In the genomic region with DNA sequence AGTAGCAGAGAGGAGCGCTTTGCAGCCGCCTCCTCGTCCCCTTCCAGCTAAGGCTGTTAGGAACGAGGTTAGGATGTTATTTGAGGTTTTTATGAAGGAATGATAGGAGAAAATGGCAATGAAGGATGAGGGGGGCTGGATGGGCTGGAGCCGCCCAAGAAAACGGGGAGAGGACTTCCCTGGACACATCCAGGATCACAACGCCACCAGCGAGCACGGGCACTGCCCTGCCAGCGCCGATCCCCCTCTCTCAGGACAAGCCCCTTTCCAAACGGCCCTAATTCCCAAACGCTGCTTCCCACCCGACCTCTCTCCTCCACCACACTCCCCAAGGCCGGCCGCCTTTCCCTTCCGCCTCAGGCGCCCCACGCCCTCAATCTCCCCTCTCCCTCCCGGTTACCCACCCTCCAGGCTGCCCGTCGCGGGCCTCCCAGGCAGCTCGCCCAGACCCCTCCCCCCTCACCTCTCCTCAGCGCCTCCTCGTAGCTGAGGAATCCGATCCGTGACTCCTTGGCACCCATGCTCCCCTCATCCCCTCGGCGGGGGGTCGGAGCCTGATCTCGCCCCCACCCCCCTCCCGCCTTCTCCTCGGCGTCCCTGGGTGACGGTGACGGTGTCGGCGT, we compare ENCODE assay signal across 8 cellular contexts. TPM values are rescaled to one million over a fixed set of nuclear protein-coding genes. Genes with fewer than 3 reads are reported as not detected.
A peak's percentile ranks its signal among the peaks of the same experiment; 100 is the strongest.
DNase-seq lines count a peak whose midpoint lies in the region; ATAC-seq and TF ChIP-seq lines count a peak whose summit lies in the region.

No MANE protein-coding gene starts in this region.

- no peak for TF ChIP-seq CTCF in nephron progenitor cell (IDR thresholded peaks at IDR 0.05)

- TF ChIP-seq POLR2A in erythroblast (IDR thresholded peaks at IDR 0.05; ENCODE audit: low read length), result no peak

- H3K36me3 Mint-ChIP-seq in activated T-cell treated with anti-CD3 and anti-CD28 coated beads, Interleukin-2, amount 50 U/mL, for 24 hours (ENCODE audit: low read depth), result peaks cover 17% of the 10 kb centered on the region
- H3K36me3 Mint-ChIP-seq in nephron progenitor cell (ENCODE audit: low read depth), result no peaks in the 10 kb centered on the region

- WGBS in esophagus, 2 donors, result 0 to 1% methylated on average over 22 to 39 of the region's 39 CpGs

- ATAC-seq in HG02970 (IDR thresholded peaks at IDR 0.05; ENCODE audit: low FRiP score, unreplicated experiment), result peak; percentile 30

- DNase-seq in activated T-cell treated with anti-CD3 and anti-CD28 coated beads, Interleukin-2, amount 50 U/mL, for 24 hours, result no peak
- no peak for DNase-seq in activated T-cell treated with anti-CD3 and anti-CD28 coated beads, Interleukin-2, amount 50 U/mL, for 1 hour
- DNase-seq in SJCRH30 (peak in 1 of 2 experiments; percentile 74), nephron progenitor cell (peak; percentile 81), erythroblast (lab: John Stamatoyannopoulos, UW) (no peak), NCI-H1694 (lab: John Stamatoyannopoulos, UW) (no peak)

- H3K9me3 Mint-ChIP-seq in activated T-cell treated with anti-CD3 and anti-CD28 coated beads, Interleukin-2, amount 50 U/mL, for 24 hours, result no peaks in the 10 kb centered on the region
- no peaks in the 10 kb centered on the region for H3K9me3 Mint-ChIP-seq in nephron progenitor cell

- H3K9me3 ChIP-seq in SJCRH30 (replicated peaks) (no peaks in the 10 kb centered on the region), esophagus (ENCODE audit: control insufficient read depth in 2 of 2, insufficient read depth in 1 of 2, low read depth in 1 of 2, low read length in 1 of 2) (no peaks in the 10 kb centered on the region)

- no peaks in the 10 kb centered on the region for H3K27me3 ChIP-seq in SJCRH30
- H3K27me3 ChIP-seq in esophagus (ENCODE audit: control insufficient read depth in 1 of 2, insufficient read depth in 2 of 2, low read length in 2 of 2), result no peaks in the 10 kb centered on the region

- peak overlapping the region; percentile 93 for H3K4me3 ChIP-seq in SJCRH30
- H3K4me3 ChIP-seq in esophagus (ENCODE audit: low read depth in 1 of 2, low read length in 2 of 2), result peak overlapping the region; percentile 74 to 78

- H3K27ac ChIP-seq in SJCRH30 (peak overlapping the region; percentile 94), esophagus (ENCODE audit: low read depth in 2 of 2, low read length in 1 of 2) (peak overlapping the region; percentile 91 to 98)

- peak overlapping the region; percentile 93 for H3K4me3 Mint-ChIP-seq in activated T-cell treated with anti-CD3 and anti-CD28 coated beads, Interleukin-2, amount 50 U/mL, for 24 hours
- H3K4me3 Mint-ChIP-seq in nephron progenitor cell, result peak overlapping the region; percentile 94

- H3K4me1 Mint-ChIP-seq in activated T-cell treated with anti-CD3 and anti-CD28 coated beads, Interleukin-2, amount 50 U/mL, for 24 hours (ENCODE audit: low read depth), result peaks cover 48% of the 10 kb centered on the region
- H3K4me1 Mint-ChIP-seq in nephron progenitor cell, result peaks cover 45% of the 10 kb centered on the region

- no peaks in the 10 kb centered on the region for H3K36me3 ChIP-seq in SJCRH30
- H3K36me3 ChIP-seq in esophagus (ENCODE audit: control insufficient read depth in 2 of 2, insufficient read depth in 2 of 2, low read length in 1 of 2), result no peaks in the 10 kb centered on the region

- no peaks in the 10 kb centered on the region for H3K27me3 Mint-ChIP-seq in activated T-cell treated with anti-CD3 and anti-CD28 coated beads, Interleukin-2, amount 50 U/mL, for 24 hours
- no peaks in the 10 kb centered on the region for H3K27me3 Mint-ChIP-seq in nephron progenitor cell (ENCODE audit: low read depth, poor library complexity)

- H3K27ac Mint-ChIP-seq in activated T-cell treated with anti-CD3 and anti-CD28 coated beads, Interleukin-2, amount 50 U/mL, for 24 hours, result peak overlapping the region; percentile 99
- H3K27ac Mint-ChIP-seq in nephron progenitor cell, result peak overlapping the region; percentile 22

- H3K4me1 ChIP-seq in SJCRH30 (peaks cover 5% of the 10 kb centered on the region; the same call in 1 of the 2 replicates), esophagus (ENCODE audit: control insufficient read depth in 2 of 2, insufficient read depth in 2 of 2, low read length in 1 of 2) (peaks cover 0 to 2% of the 10 kb centered on the region in 2 donors)

RNA-seq across cellular contexts. Expression of a gene that starts 0.4 kb away (rescaled TPM):
- 29.7 and 31.0 TPM in 2 replicates for total RNA-seq in SJCRH30 (2014; rRNA removed; shearing (Covaris generic))
- polyA plus RNA-seq in esophagus, result 10 to 100 TPM in 1 of 2 donors, 1 to 10 TPM in 1; 9.5 to 16.1 TPM

RNA-seq across cellular contexts. Expression of a gene that starts 30.8 kb away (rescaled TPM):
- not detected in 2 replicates for total RNA-seq in SJCRH30 (2014; rRNA removed; shearing (Covaris generic))
- polyA plus RNA-seq in esophagus, result under 1 TPM in 1 of 2 donors, not detected in 1; 0.08 TPM
